18 cellular contexts compared by ENCODE assay signal in genomic region chr3:44109997-44110396, GRCh38.
"Had no signal": no experiment of that assay in that cellular context is flagged by ENCODE, and none has a peak within 500 bp of the region (broad histone marks: within the 10 kb centered on the region; RNA-seq: fewer than 3 reads in every experiment).

No MANE protein-coding gene starts in this region.

- H3K27me3 ChIP-seq: dorsolateral prefrontal cortex, pancreas, tibial nerve, upper lobe of right lung, vagina had no signal

- H3K4me3 ChIP-seq: dorsolateral prefrontal cortex, heart right ventricle, mucosa of descending colon, pancreas, suprapubic skin, tibial nerve, upper lobe of right lung, vagina had no signal

- H3K36me3 ChIP-seq: heart right ventricle, pancreas, suprapubic skin, tibial nerve, upper lobe of right lung, vagina had no signal

- H3K9me3 ChIP-seq: heart right ventricle, mucosa of descending colon, pancreas, suprapubic skin, tibial nerve, upper lobe of right lung, vagina had no signal

- DNase-seq: cortex of kidney; effector CD8-positive, alpha-beta T cell; foreskin melanocyte; heart right ventricle; hypothalamus; kidney glomerular epithelial cell; mucosa of descending colon; natural killer cell; nucleus accumbens; pancreas; small intestine; stimulated activated CD4-positive, alpha-beta T cell treated with anti-CD3 and anti-CD28 coated beads, Interleukin-12 subunit alpha, Interleukin-12 subunit beta, amount 100 ng/mL, for 4 hours; stimulated activated naive CD8-positive, alpha-beta T cell treated with anti-CD3 and anti-CD28 coated beads, Interleukin-15, Interleukin-2, amounts not matched to agents 100 U/mL and 50 U/mL, for 24 hours; upper lobe of right lung had no signal

- H3K4me1 ChIP-seq: heart right ventricle, pancreas, upper lobe of right lung, vagina had no signal

- H3K27ac ChIP-seq: dorsolateral prefrontal cortex, heart right ventricle, pancreas, suprapubic skin, tibial nerve, upper lobe of right lung, vagina had no signal
